Comparison of ENCODE assay signal across 21 cellular contexts in the genomic region with DNA sequence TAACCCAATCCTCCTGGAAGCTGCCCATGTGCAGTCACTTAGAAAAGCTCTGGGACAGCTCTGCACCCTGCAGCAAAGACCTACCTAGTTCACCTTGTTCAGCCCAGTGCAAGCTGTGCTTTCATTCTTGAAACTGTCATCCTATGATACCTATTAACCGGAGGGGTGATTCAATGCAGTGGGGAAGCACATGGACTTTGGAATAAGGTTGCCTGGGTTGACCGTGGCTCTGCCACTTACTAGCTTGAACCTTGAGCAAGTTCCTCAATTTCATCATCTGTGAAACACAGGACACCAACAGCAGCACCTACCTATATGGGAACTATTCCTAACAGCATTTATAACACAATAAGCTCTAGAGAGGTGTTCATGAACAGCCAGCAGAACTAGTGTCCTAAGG.
"Had no signal": no experiment of that assay in that cellular context is flagged by ENCODE, and none has a peak within 500 bp of the region (broad histone marks: within the 10 kb centered on the region; RNA-seq: fewer than 3 reads in every experiment).

No MANE protein-coding gene starts in this region.

- H3K27ac ChIP-seq: cardiac muscle cell, foreskin keratinocyte, spleen, tibial artery had no signal

- H3K4me1 ChIP-seq: foreskin keratinocyte had no signal

- ATAC-seq: foreskin keratinocyte; left lobe of liver; naive thymus-derived CD4-positive, alpha-beta T cell; stimulated activated naive CD8-positive, alpha-beta T cell treated with anti-CD3 and anti-CD28 coated beads, Interleukin-15, Interleukin-2, amounts not matched to agents 100 U/mL and 50 U/mL, for 24 hours had no signal

- H3K27me3 ChIP-seq: cardiac muscle cell, foreskin keratinocyte, spleen had no signal

- DNase-seq: activated CD4-positive, alpha-beta T cell treated with anti-CD3 and anti-CD28 coated beads for 1 hour; activated CD8-positive, alpha-beta memory T cell treated with anti-CD3 and anti-CD28 coated beads, Interleukin-2, amount 50 U/mL, for 4 hours; activated effector memory CD4-positive, alpha-beta T cell treated with Interleukin-2 at 50 U/mL for 16 hours; activated naive CD4-positive, alpha-beta T cell treated with anti-CD3 and anti-CD28 coated beads for 36 hours; activated naive CD8-positive, alpha-beta T cell treated with anti-CD3 and anti-CD28 coated beads, Interleukin-2, amount 10 ng/mL, durations not matched to agents 7 days and 5 days; activated T-cell treated with anti-CD3 and anti-CD28 coated beads, Interleukin-2, amount 50 U/mL, for 48 hours; amygdala; dermis blood vessel endothelial cell; effector CD8-positive, alpha-beta T cell; erythroblast; foreskin keratinocyte; kidney; naive thymus-derived CD4-positive, alpha-beta T cell; spleen; stimulated activated CD4-positive, alpha-beta T cell treated with anti-CD3 and anti-CD28 coated beads, Interleukin-4, amount 100 ng/mL, for 24 hours; stimulated activated naive CD8-positive, alpha-beta T cell treated with anti-CD3 and anti-CD28 coated beads, Interleukin-15, Interleukin-2, amounts not matched to agents 100 U/mL and 50 U/mL, for 24 hours; T-helper 1 cell; tibial artery had no signal

- H3K9me3 ChIP-seq: spleen, tibial artery had no signal

- H3K4me3 ChIP-seq: cardiac muscle cell, lung, spleen, tibial artery had no signal

- H3K36me3 ChIP-seq: cardiac muscle cell, tibial artery had no signal
